1 cellular context compared by ENCODE assay signal in the genomic region with DNA sequence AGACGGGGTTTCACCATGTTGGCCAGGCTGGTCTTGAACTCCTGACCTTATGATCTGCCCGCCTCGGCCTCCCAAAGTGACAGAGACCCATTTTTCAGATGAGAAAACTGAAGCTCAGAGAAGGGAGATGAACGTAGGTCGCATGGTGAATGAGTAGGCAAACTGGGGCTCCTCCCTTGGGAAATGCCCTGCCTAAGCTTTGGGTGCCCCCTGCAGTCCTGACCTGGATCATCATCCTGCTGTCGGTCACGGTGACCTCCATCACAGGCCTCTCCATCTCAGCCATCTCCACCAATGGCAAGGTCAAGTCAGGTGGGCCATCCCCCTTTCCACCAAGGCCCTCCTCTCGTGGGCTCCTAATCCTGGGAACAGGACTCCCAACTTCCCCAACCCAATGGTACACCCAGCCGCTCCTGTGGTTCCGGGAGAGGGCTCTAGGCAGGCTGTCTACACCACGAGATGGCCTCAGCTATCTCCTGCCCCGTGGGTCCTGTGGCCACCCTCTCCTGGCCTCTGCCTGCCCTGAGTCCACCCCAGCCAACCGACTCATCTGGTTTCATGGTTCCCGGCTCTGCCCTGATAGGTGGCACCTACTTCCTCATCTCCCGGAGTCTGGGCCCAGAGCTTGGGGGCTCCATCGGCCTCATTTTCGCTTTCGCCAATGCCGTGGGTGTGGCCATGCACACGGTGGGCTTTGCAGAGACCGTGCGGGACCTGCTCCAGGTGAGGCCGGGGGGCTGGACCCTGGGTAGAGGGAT.
TF ChIP-seq lines count a peak whose summit lies in the region.

No MANE protein-coding gene starts in this region.

TF ChIP-seq in K562, 482 proteins besides CTCF, POLR2A, EP300 and RAD21 (continued from another document):
- TF ChIP-seq, protein P1, sequence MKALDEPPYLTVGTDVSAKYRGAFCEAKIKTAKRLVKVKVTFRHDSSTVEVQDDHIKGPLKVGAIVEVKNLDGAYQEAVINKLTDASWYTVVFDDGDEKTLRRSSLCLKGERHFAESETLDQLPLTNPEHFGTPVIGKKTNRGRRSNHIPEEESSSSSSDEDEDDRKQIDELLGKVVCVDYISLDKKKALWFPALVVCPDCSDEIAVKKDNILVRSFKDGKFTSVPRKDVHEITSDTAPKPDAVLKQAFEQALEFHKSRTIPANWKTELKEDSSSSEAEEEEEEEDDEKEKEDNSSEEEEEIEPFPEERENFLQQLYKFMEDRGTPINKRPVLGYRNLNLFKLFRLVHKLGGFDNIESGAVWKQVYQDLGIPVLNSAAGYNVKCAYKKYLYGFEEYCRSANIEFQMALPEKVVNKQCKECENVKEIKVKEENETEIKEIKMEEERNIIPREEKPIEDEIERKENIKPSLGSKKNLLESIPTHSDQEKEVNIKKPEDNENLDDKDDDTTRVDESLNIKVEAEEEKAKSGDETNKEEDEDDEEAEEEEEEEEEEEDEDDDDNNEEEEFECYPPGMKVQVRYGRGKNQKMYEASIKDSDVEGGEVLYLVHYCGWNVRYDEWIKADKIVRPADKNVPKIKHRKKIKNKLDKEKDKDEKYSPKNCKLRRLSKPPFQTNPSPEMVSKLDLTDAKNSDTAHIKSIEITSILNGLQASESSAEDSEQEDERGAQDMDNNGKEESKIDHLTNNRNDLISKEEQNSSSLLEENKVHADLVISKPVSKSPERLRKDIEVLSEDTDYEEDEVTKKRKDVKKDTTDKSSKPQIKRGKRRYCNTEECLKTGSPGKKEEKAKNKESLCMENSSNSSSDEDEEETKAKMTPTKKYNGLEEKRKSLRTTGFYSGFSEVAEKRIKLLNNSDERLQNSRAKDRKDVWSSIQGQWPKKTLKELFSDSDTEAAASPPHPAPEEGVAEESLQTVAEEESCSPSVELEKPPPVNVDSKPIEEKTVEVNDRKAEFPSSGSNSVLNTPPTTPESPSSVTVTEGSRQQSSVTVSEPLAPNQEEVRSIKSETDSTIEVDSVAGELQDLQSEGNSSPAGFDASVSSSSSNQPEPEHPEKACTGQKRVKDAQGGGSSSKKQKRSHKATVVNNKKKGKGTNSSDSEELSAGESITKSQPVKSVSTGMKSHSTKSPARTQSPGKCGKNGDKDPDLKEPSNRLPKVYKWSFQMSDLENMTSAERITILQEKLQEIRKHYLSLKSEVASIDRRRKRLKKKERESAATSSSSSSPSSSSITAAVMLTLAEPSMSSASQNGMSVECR (CRISPR knock-in tag; IDR thresholded peaks at IDR 0.05): no peak
- TF ChIP-seq SRF (CRISPR knock-in tag; IDR thresholded peaks at IDR 0.05): no peak; a peak in 1 of 4 replicates
- TF ChIP-seq BHLHE40 (IDR thresholded peaks at IDR 0.05; ENCODE audit: low read length): 0 out of 2 replicates have a peak, but pooled peaks have one; percentile 19
- TF ChIP-seq, protein P2, sequence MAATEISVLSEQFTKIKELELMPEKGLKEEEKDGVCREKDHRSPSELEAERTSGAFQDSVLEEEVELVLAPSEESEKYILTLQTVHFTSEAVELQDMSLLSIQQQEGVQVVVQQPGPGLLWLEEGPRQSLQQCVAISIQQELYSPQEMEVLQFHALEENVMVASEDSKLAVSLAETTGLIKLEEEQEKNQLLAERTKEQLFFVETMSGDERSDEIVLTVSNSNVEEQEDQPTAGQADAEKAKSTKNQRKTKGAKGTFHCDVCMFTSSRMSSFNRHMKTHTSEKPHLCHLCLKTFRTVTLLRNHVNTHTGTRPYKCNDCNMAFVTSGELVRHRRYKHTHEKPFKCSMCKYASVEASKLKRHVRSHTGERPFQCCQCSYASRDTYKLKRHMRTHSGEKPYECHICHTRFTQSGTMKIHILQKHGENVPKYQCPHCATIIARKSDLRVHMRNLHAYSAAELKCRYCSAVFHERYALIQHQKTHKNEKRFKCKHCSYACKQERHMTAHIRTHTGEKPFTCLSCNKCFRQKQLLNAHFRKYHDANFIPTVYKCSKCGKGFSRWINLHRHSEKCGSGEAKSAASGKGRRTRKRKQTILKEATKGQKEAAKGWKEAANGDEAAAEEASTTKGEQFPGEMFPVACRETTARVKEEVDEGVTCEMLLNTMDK (IDR thresholded peaks at IDR 0.05; ENCODE audit: borderline replicate concordance, insufficient read depth, low read depth, low read length, poor library complexity, severe bottlenecking): peak; percentile 13
